ENCODE assay signal across 2 cellular contexts in genomic region chr6:30495993-30496392, GRCh38.
TF ChIP-seq lines count a peak whose summit lies in the region.

No MANE protein-coding gene starts in this region.

TF ChIP-seq in SK-N-SH, 30 proteins besides CTCF, POLR2A, EP300 and RAD21 (continued from another document):
- TF ChIP-seq, protein P1, sequence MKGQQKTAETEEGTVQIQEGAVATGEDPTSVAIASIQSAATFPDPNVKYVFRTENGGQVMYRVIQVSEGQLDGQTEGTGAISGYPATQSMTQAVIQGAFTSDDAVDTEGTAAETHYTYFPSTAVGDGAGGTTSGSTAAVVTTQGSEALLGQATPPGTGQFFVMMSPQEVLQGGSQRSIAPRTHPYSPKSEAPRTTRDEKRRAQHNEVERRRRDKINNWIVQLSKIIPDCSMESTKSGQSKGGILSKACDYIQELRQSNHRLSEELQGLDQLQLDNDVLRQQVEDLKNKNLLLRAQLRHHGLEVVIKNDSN (IDR thresholded peaks at IDR 0.05; ENCODE audit: borderline replicate concordance, low read depth): no peak
- TF ChIP-seq RCOR1 (IDR thresholded peaks at IDR 0.05; ENCODE audit: low read length): no peak
- no peak for TF ChIP-seq FOXM1 (IDR thresholded peaks at IDR 0.05; ENCODE audit: low read depth)
- TF ChIP-seq FOSL2 (IDR thresholded peaks at IDR 0.05; ENCODE audit: borderline replicate concordance, low read depth): no peak
- no peak for TF ChIP-seq GABPA (IDR thresholded peaks at IDR 0.05; ENCODE audit: low read depth)
- TF ChIP-seq RFX5 (IDR thresholded peaks at IDR 0.05; ENCODE audit: low read length): no peak
- TF ChIP-seq SIN3A (IDR thresholded peaks at IDR 0.05; ENCODE audit: borderline replicate concordance, low read depth, low read length): no peak
- TF ChIP-seq, protein P2, sequence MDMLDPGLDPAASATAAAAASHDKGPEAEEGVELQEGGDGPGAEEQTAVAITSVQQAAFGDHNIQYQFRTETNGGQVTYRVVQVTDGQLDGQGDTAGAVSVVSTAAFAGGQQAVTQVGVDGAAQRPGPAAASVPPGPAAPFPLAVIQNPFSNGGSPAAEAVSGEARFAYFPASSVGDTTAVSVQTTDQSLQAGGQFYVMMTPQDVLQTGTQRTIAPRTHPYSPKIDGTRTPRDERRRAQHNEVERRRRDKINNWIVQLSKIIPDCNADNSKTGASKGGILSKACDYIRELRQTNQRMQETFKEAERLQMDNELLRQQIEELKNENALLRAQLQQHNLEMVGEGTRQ (IDR thresholded peaks at IDR 0.05; ENCODE audit: borderline replicate concordance, low read depth, low read length): no peak
- no peak for TF ChIP-seq NFIC (IDR thresholded peaks at IDR 0.05; ENCODE audit: borderline replicate concordance)
- TF ChIP-seq SMC3 (IDR thresholded peaks at IDR 0.05; ENCODE audit: low read depth, low read length): no peak
- TF ChIP-seq FOXJ3 (CRISPR knock-in tag; IDR thresholded peaks at IDR 0.05): no peak
- TF ChIP-seq ELF1 (IDR thresholded peaks at IDR 0.05): no peak

TF ChIP-seq in SK-N-SH treated with all-trans-retinoic acid at 6 μM for 48 hours, 23 proteins besides CTCF, POLR2A, EP300 and RAD21:
- TF ChIP-seq TSHZ2 (CRISPR knock-in tag; IDR thresholded peaks at IDR 0.05) (no peak), POU6F1 (CRISPR knock-in tag; IDR thresholded peaks at IDR 0.05; ENCODE audit: borderline replicate concordance, low read depth) (no peak), TOX (CRISPR knock-in tag; IDR thresholded peaks at IDR 0.05; ENCODE audit: borderline replicate concordance) (no peak), ZC3H10 (CRISPR knock-in tag; IDR thresholded peaks at IDR 0.05) (no peak), SNAI2 (CRISPR knock-in tag; IDR thresholded peaks at IDR 0.05) (no peak), CSDC2 (CRISPR knock-in tag; IDR thresholded peaks at IDR 0.05) (no peak), TCF4 (CRISPR knock-in tag; IDR thresholded peaks at IDR 0.05; ENCODE audit: borderline replicate concordance) (no peak), ZNF8 (CRISPR knock-in tag; IDR thresholded peaks at IDR 0.05) (no peak), ZNF565 (CRISPR knock-in tag; conservative IDR thresholded peaks at IDR 0.05; ENCODE audit: low read depth) (no peak), ISL1 (CRISPR knock-in tag; IDR thresholded peaks at IDR 0.05) (no peak), ESRRG (CRISPR knock-in tag; IDR thresholded peaks at IDR 0.05) (no peak)
